Comparison of ENCODE assay signal across 30 cellular contexts in genomic region chr5:33472805-33473409, GRCh38.
"Had no signal": no experiment of that assay in that cellular context is flagged by ENCODE, and none has a peak within 500 bp of the region (broad histone marks: within the 10 kb centered on the region; RNA-seq: fewer than 3 reads in every experiment).

No MANE protein-coding gene starts in this region.

- H3K4me1 Mint-ChIP-seq: activated T-helper 17 cell treated with anti-CD3 and anti-CD28 coated beads, Interleukin-2, amount 50 U/mL, for 72 hours; stimulated activated memory B cell treated with anti-CD40 and anti-IgM and Interleukin-4, amounts not matched to agents 10 μg/mL and 1 μg/mL and 100 μg/mL, for 72 hours; stimulated activated naive CD8-positive, alpha-beta T cell treated with anti-CD3 and anti-CD28 coated beads, Interleukin-15, amount 100 ng/mL, for 72 hours had no signal

- H3K27me3 Mint-ChIP-seq: activated CD4-positive, alpha-beta memory T cell treated with anti-CD3 and anti-CD28 coated beads for 36 hours; activated T-helper 17 cell treated with anti-CD3 and anti-CD28 coated beads, Interleukin-2, amount 50 U/mL, for 72 hours; naive thymus-derived CD4-positive, alpha-beta T cell; stimulated activated memory B cell treated with anti-CD40 and anti-IgM and Interleukin-4, amounts not matched to agents 10 μg/mL and 1 μg/mL and 100 μg/mL, for 72 hours; stimulated activated naive CD8-positive, alpha-beta T cell treated with anti-CD3 and anti-CD28 coated beads, Interleukin-15, amount 100 ng/mL, for 72 hours; type B pancreatic cell had no signal

- H3K4me2 ChIP-seq: smooth muscle cell had no signal

- H3K27ac ChIP-seq: brain microvascular endothelial cell, heart left ventricle, pancreas, psoas muscle, vagina had no signal

- H3K9me3 Mint-ChIP-seq: activated T-helper 17 cell treated with anti-CD3 and anti-CD28 coated beads, Interleukin-2, amount 50 U/mL, for 72 hours had no signal

- H3K4me3 ChIP-seq: heart left ventricle, pancreas, psoas muscle, smooth muscle cell, vagina had no signal

- DNase-seq: activated CD4-positive, alpha-beta memory T cell treated with anti-CD3 and anti-CD28 coated beads for 36 hours; activated CD4-positive, alpha-beta T cell treated with anti-CD3 and anti-CD28 coated beads for 48 hours; activated CD8-positive, alpha-beta memory T cell treated with anti-CD3 and anti-CD28 coated beads, Interleukin-2, amount 50 U/mL, for 4 hours; activated gamma-delta T cell treated with Interleukin-2 at 50 U/mL for 16 hours; activated naive CD4-positive, alpha-beta T cell treated with anti-CD3 and anti-CD28 coated beads, Interleukin-2, amount 50 U/mL, for 16 hours; activated T-cell treated with anti-CD3 and anti-CD28 coated beads, Interleukin-2, amount 50 U/mL, for 1 hour; amniotic stem cell; brain microvascular endothelial cell; cortex of kidney; foreskin fibroblast; heart left ventricle; hypothalamus; islet precursor cell; left ventricle myocardium superior; midbrain; naive thymus-derived CD4-positive, alpha-beta T cell; nucleus accumbens; pancreas; psoas muscle; stimulated activated CD4-positive, alpha-beta T cell treated with anti-CD3 and anti-CD28 coated beads, Interleukin-1b, Interleukin-23, amount 100 ng/mL, for 48 hours; stimulated activated CD4-positive, alpha-beta T cell treated with anti-CD3 and anti-CD28 coated beads, Interleukin-4, amount 100 ng/mL, for 4 hours; stimulated activated CD8-positive, alpha-beta memory T cell treated with anti-CD3 and anti-CD28 coated beads, Interleukin-4, amount 100 ng/mL, for 48 hours; stimulated activated naive CD8-positive, alpha-beta T cell treated with anti-CD3 and anti-CD28 coated beads, Interleukin-15, amount 100 ng/mL, for 72 hours; substantia nigra had no signal

- H3K4me3 Mint-ChIP-seq: activated CD4-positive, alpha-beta memory T cell treated with anti-CD3 and anti-CD28 coated beads for 36 hours; activated T-helper 17 cell treated with anti-CD3 and anti-CD28 coated beads, Interleukin-2, amount 50 U/mL, for 72 hours; naive thymus-derived CD4-positive, alpha-beta T cell; stimulated activated memory B cell treated with anti-CD40 and anti-IgM and Interleukin-4, amounts not matched to agents 10 μg/mL and 1 μg/mL and 100 μg/mL, for 72 hours; stimulated activated naive CD8-positive, alpha-beta T cell treated with anti-CD3 and anti-CD28 coated beads, Interleukin-15, amount 100 ng/mL, for 72 hours; type B pancreatic cell had no signal

- H3K9me3 ChIP-seq: heart left ventricle, pancreas, psoas muscle, vagina had no signal

- ATAC-seq: activated T-helper 17 cell treated with anti-CD3 and anti-CD28 coated beads, Interleukin-2, amount 50 U/mL, for 72 hours; esophagus mucosa; heart left ventricle; left ventricle myocardium superior; naive thymus-derived CD4-positive, alpha-beta T cell; pancreas; psoas muscle; stimulated activated memory B cell treated with anti-CD40 and anti-IgM and Interleukin-4, amounts not matched to agents 10 μg/mL and 1 μg/mL and 100 μg/mL, for 72 hours; stimulated activated naive CD8-positive, alpha-beta T cell treated with anti-CD3 and anti-CD28 coated beads, Interleukin-15, amount 100 ng/mL, for 72 hours had no signal

- H3K27ac Mint-ChIP-seq: activated CD4-positive, alpha-beta memory T cell treated with anti-CD3 and anti-CD28 coated beads for 36 hours; activated T-helper 17 cell treated with anti-CD3 and anti-CD28 coated beads, Interleukin-2, amount 50 U/mL, for 72 hours; naive thymus-derived CD4-positive, alpha-beta T cell; stimulated activated memory B cell treated with anti-CD40 and anti-IgM and Interleukin-4, amounts not matched to agents 10 μg/mL and 1 μg/mL and 100 μg/mL, for 72 hours; type B pancreatic cell had no signal

- H3K27me3 ChIP-seq: brain microvascular endothelial cell, heart left ventricle, pancreas, vagina had no signal

- H3K4me1 ChIP-seq: heart left ventricle, psoas muscle, vagina had no signal
